Comparison of ENCODE assay signal across 8 cellular contexts in the genomic region with DNA sequence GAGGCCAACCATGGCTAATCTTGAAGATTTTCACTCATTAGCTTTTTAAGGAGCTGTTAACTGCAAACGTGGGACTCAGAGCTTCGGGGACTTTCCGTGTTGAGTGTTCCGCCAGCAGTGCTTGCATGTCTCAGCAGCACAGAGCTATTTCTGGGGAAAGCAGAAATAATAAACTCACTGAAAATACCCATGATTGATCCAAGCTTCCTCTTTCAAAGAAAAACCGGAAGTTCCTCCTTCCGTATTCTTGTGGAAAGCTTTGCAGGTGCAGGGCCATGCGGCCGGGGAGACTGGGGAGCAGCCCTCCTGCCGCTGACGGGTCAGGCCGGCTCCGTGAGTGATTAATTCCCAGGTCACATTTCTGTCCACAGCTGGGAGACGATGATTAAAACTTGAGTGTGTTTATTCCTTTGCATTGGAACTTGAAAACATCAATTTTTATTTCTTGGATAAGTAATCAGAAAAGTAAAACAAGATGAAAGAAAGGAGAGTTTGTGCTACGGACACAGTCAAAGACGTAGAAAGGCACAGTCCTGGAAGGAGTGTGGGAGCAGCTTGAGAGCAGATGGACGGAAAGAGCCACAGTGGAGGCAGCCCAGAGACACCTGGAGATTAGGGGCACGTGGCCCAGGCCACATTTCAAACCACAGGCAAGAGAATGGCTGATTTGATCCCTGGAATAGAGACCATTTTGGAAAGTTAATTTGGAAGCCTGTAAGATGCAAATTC.
DNase-seq lines count a peak whose midpoint lies in the region; ATAC-seq lines count a peak whose summit lies in the region.

No MANE protein-coding gene starts in this region.

- peak; percentile 76 for ATAC-seq in GM18508 (IDR thresholded peaks at IDR 0.05; ENCODE audit: insufficient read depth, unreplicated experiment)
- peak; percentile 63 for ATAC-seq in GM21737 (IDR thresholded peaks at IDR 0.05; ENCODE audit: unreplicated experiment)

- DNase-seq in NAMALWA (ENCODE audit: low spot score) (peak; percentile 88), iris pigment epithelial cell (ENCODE audit: low read depth) (peak; percentile 52), HuH-7 (ENCODE audit: low spot score) (no peak), hippocampal formation (lab: John Stamatoyannopoulos, UW) (no peak)
- DNase-seq in effector CD4-positive, alpha-beta T cell, result no peak
- no peak for DNase-seq in stimulated activated CD4-positive, alpha-beta T cell treated with anti-CD3 and anti-CD28 coated beads, Interleukin-15, amount 100 ng/mL, for 24 hours

Comparison
In these comparisons a context has a peak if more than half of its experiments do, and no peak if none do; other contexts are left out.
1. DNase-seq: peak in NAMALWA (single experiment) and iris pigment epithelial cell (single experiment); none in HuH-7 (single experiment), effector CD4-positive, alpha-beta T cell (single experiment), stimulated activated CD4-positive, alpha-beta T cell treated with anti-CD3 and anti-CD28 coated beads, Interleukin-15, amount 100 ng/mL, for 24 hours (single experiment) and hippocampal formation (0 of 2).